26 cellular contexts compared by ENCODE assay signal in the genomic region with DNA sequence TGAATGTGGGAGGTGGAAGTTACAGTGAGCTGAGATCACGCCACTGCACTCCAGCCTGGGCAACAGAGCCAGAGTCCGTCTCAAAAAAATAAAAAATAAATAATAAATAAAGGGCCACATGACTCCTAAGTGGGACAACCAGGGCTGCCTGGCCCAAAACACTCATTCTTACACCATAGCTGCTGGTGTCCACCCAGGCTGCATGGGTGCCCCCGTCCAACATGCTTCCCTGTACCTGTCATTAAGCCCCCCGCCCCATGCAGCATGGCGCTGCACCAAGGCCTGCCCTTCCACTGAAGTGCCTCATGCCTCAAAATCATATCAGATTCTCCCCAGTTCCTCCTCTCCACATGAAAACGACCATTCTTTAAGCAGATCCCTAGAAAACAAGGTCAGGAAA. TPM values are rescaled to one million over a fixed set of nuclear protein-coding genes. Genes with fewer than 3 reads are reported as not detected.
DNase-seq lines count a peak whose midpoint lies in the region; ATAC-seq and TF ChIP-seq lines count a peak whose summit lies in the region.
"Had no signal": no experiment of that assay in that cellular context is flagged by ENCODE, and none has a peak within 500 bp of the region (broad histone marks: within the 10 kb centered on the region; RNA-seq: fewer than 3 reads in every experiment).

No MANE protein-coding gene starts in this region.

- CTCF ChIA-PET in activated naive CD4-positive, alpha-beta T cell treated with anti-CD3 and anti-CD28 coated beads for 36 hours (lab: Charles Lee) = interaction anchor here (0.6 kb wide), 1 partner anchor 1230 kb away, joined by 3 read pairs; no protein-coding TSS in a partner anchor
- CTCF ChIA-PET in activated CD8-positive, alpha-beta T cell treated with anti-CD3 and anti-CD28 coated beads, Interleukin-2, amount 10 ng/mL, durations not matched to agents 7 days and 5 days (lab: Charles Lee) = interaction anchor here (1.3 to 8.0 kb wide), 3 partner anchors 10 to 95 kb away, joined by 5 to 57 read pairs (median 9); partner anchors contain the start of gene HNRNPLL

- peaks cover 50% of the 10 kb centered on the region for H3K36me3 Mint-ChIP-seq in activated naive CD4-positive, alpha-beta T cell treated with anti-CD3 and anti-CD28 coated beads for 36 hours (ENCODE audit: low read depth)
- peaks cover 17 to 74% of the 10 kb centered on the region in 2 donors for H3K36me3 Mint-ChIP-seq in activated naive CD4-positive, alpha-beta T cell treated with anti-CD3 and anti-CD28 coated beads, Interleukin-2, amount 50 U/mL, for 72 hours
- H3K36me3 Mint-ChIP-seq in activated CD8-positive, alpha-beta T cell treated with anti-CD3 and anti-CD28 coated beads, Interleukin-2, amount 10 ng/mL, durations not matched to agents 7 days and 5 days (ENCODE audit: low read depth) = peaks cover 62% of the 10 kb centered on the region
- H3K36me3 Mint-ChIP-seq in progenitor cell of endocrine pancreas (ENCODE audit: insufficient read depth) = peaks cover 43% of the 10 kb centered on the region

- no peak overlapping the region for H3K4me3 ChIP-seq in MM.1S (ENCODE audit: low read length)
- H3K4me3 ChIP-seq: BLaER1, cardiac muscle cell, colonic mucosa had no signal

- no peaks in the 10 kb centered on the region for H3K9me3 ChIP-seq in MM.1S (replicated peaks; ENCODE audit: insufficient read depth, low read length)
- H3K9me3 ChIP-seq: BLaER1, colonic mucosa had no signal

- H3K4me1 ChIP-seq in MM.1S (ENCODE audit: low read length) = peaks cover 16% of the 10 kb centered on the region
- H3K4me1 ChIP-seq: BLaER1, colonic mucosa had no signal

- no peaks in the 10 kb centered on the region for H3K27me3 ChIP-seq in MM.1S (replicated peaks; ENCODE audit: insufficient read depth, low read length)
- H3K27me3 ChIP-seq: BLaER1, cardiac muscle cell, colonic mucosa had no signal

- no peaks in the 10 kb centered on the region for H4K20me1 ChIP-seq in MM.1S (ENCODE audit: insufficient read depth, low read length)
- H4K20me1 ChIP-seq: BLaER1 had no signal

- H3K79me2 ChIP-seq in MM.1S (ENCODE audit: low read length) = peaks cover 64% of the 10 kb centered on the region

- H3K4me3 Mint-ChIP-seq in activated naive CD4-positive, alpha-beta T cell treated with anti-CD3 and anti-CD28 coated beads for 36 hours = no peak overlapping the region
- no peak overlapping the region for H3K4me3 Mint-ChIP-seq in activated CD8-positive, alpha-beta T cell treated with anti-CD3 and anti-CD28 coated beads, Interleukin-2, amount 10 ng/mL, durations not matched to agents 7 days and 5 days
- H3K4me3 Mint-ChIP-seq in progenitor cell of endocrine pancreas (ENCODE audit: low read depth) = no peak overlapping the region
- H3K4me3 Mint-ChIP-seq: activated naive CD8-positive, alpha-beta T cell; nephron; stimulated activated naive B cell treated with anti-CD40 and anti-IgM and Interleukin-4, amounts not matched to agents 10 μg/mL and 1 μg/mL and 100 μg/mL, for 72 hours; WTC11 had no signal

- no peaks in the 10 kb centered on the region for H3K27me3 Mint-ChIP-seq in activated naive CD4-positive, alpha-beta T cell treated with anti-CD3 and anti-CD28 coated beads for 36 hours (ENCODE audit: low read depth)
- H3K27me3 Mint-ChIP-seq in activated CD8-positive, alpha-beta T cell treated with anti-CD3 and anti-CD28 coated beads, Interleukin-2, amount 10 ng/mL, durations not matched to agents 7 days and 5 days (ENCODE audit: low read depth) = no peaks in the 10 kb centered on the region
- H3K27me3 Mint-ChIP-seq in progenitor cell of endocrine pancreas = no peaks in the 10 kb centered on the region
- H3K27me3 Mint-ChIP-seq: activated naive CD8-positive, alpha-beta T cell; stimulated activated naive B cell treated with anti-CD40 and anti-IgM and Interleukin-4, amounts not matched to agents 10 μg/mL and 1 μg/mL and 100 μg/mL, for 72 hours had no signal

- peaks cover 8% of the 10 kb centered on the region for H3F3A ChIP-seq in MM.1S (ENCODE audit: insufficient read depth, low read length)

- no peak for TF ChIP-seq CTCF in MM.1S (IDR thresholded peaks at IDR 0.05; ENCODE audit: low read length)
- TF ChIP-seq CTCF in progenitor cell of endocrine pancreas (IDR thresholded peaks at IDR 0.05; ENCODE audit: unreplicated experiment) = no peak

- H3K4me2 ChIP-seq in MM.1S (ENCODE audit: low read depth, low read length) = no peak overlapping the region
- H3K4me2 ChIP-seq: BLaER1 had no signal

- H3K9me3 Mint-ChIP-seq in activated naive CD4-positive, alpha-beta T cell treated with anti-CD3 and anti-CD28 coated beads for 36 hours = no peaks in the 10 kb centered on the region
- peaks cover 0 to 11% of the 10 kb centered on the region in 2 donors for H3K9me3 Mint-ChIP-seq in activated naive CD4-positive, alpha-beta T cell treated with anti-CD3 and anti-CD28 coated beads, Interleukin-2, amount 50 U/mL, for 72 hours
- no peaks in the 10 kb centered on the region for H3K9me3 Mint-ChIP-seq in activated CD8-positive, alpha-beta T cell treated with anti-CD3 and anti-CD28 coated beads, Interleukin-2, amount 10 ng/mL, durations not matched to agents 7 days and 5 days (ENCODE audit: insufficient read depth)
- no peaks in the 10 kb centered on the region for H3K9me3 Mint-ChIP-seq in progenitor cell of endocrine pancreas (ENCODE audit: low read depth)
- H3K9me3 Mint-ChIP-seq: nephron; stimulated activated naive B cell treated with anti-CD40 and anti-IgM and Interleukin-4, amounts not matched to agents 10 μg/mL and 1 μg/mL and 100 μg/mL, for 72 hours; WTC11 had no signal

- ATAC-seq in activated naive CD4-positive, alpha-beta T cell treated with anti-CD3 and anti-CD28 coated beads, Interleukin-2, amount 50 U/mL, for 72 hours = no peak
- ATAC-seq in activated CD8-positive, alpha-beta T cell treated with anti-CD3 and anti-CD28 coated beads, Interleukin-2, amount 10 ng/mL, durations not matched to agents 7 days and 5 days = no peak
- ATAC-seq in GM21717 (IDR thresholded peaks at IDR 0.05; ENCODE audit: unreplicated experiment) = no peak
- ATAC-seq: HCT116; stimulated activated naive B cell treated with anti-CD40 and anti-IgM and Interleukin-4, amounts not matched to agents 10 μg/mL and 1 μg/mL and 100 μg/mL, for 72 hours; WTC11 had no signal

- peak overlapping the region; percentile 20; the same call in 1 of the 2 replicates for H3K27ac ChIP-seq in MM.1S (ENCODE audit: low read length)
- H3K27ac ChIP-seq: BLaER1, cardiac muscle cell, colonic mucosa had no signal

- DNase-seq in activated naive CD4-positive, alpha-beta T cell treated with anti-CD3 and anti-CD28 coated beads for 36 hours = no peak
- no peak for DNase-seq in activated naive CD4-positive, alpha-beta T cell treated with anti-CD3 and anti-CD28 coated beads, Interleukin-2, amount 50 U/mL, for 72 hours (ENCODE audit: low spot score in 2 of 2)
- no peak for DNase-seq in MM.1S
- DNase-seq in activated CD8-positive, alpha-beta T cell treated with anti-CD3 and anti-CD28 coated beads, Interleukin-2, amount 10 ng/mL, durations not matched to agents 7 days and 5 days = no peak
- DNase-seq in progenitor cell of endocrine pancreas (ENCODE audit: low spot score, unreplicated experiment) = no peak
- DNase-seq in SK-N-DZ (ENCODE audit: low spot score) = no peak
- DNase-seq: activated T-cell treated with anti-CD3 and anti-CD28 coated beads, Interleukin-2, amount 50 U/mL, for 1 hour; colonic mucosa; effector CD4-positive, alpha-beta T cell; erythroblast; Kasumi-1; left colon; MV-4-11; NCI-H146; NCI-H2107; SIG-M5; stimulated activated naive B cell treated with anti-CD40 and anti-IgM and Interleukin-4, amounts not matched to agents 10 μg/mL and 1 μg/mL and 100 μg/mL, for 72 hours; substantia nigra; trophoblast cell had no signal

- H3K27ac Mint-ChIP-seq in activated naive CD4-positive, alpha-beta T cell treated with anti-CD3 and anti-CD28 coated beads for 36 hours = peak overlapping the region; percentile 3
- no peak overlapping the region for H3K27ac Mint-ChIP-seq in activated naive CD4-positive, alpha-beta T cell treated with anti-CD3 and anti-CD28 coated beads, Interleukin-2, amount 50 U/mL, for 72 hours
- peak overlapping the region; percentile 72 for H3K27ac Mint-ChIP-seq in activated CD8-positive, alpha-beta T cell treated with anti-CD3 and anti-CD28 coated beads, Interleukin-2, amount 10 ng/mL, durations not matched to agents 7 days and 5 days
- H3K27ac Mint-ChIP-seq in progenitor cell of endocrine pancreas = peak overlapping the region; percentile 14
- H3K27ac Mint-ChIP-seq: nephron; stimulated activated naive B cell treated with anti-CD40 and anti-IgM and Interleukin-4, amounts not matched to agents 10 μg/mL and 1 μg/mL and 100 μg/mL, for 72 hours; WTC11 had no signal

- no peak overlapping the region for H3K9ac ChIP-seq in MM.1S (ENCODE audit: low read length)
- H3K9ac ChIP-seq: BLaER1 had no signal

- intact Hi-C loops in activated naive CD4-positive, alpha-beta T cell treated with anti-CD3 and anti-CD28 coated beads for 36 hours (cut with micrococcal nuclease) = no loop called here

- peaks cover 5% of the 10 kb centered on the region for H3K36me3 ChIP-seq in MM.1S (replicated peaks; ENCODE audit: insufficient read depth, low read length)

- H2AFZ ChIP-seq in MM.1S (ENCODE audit: low read length) = no peak overlapping the region

- POLR2A ChIA-PET in activated CD8-positive, alpha-beta T cell treated with anti-CD3 and anti-CD28 coated beads, Interleukin-2, amount 10 ng/mL, durations not matched to agents 7 days and 5 days (lab: Charles Lee) = interaction anchor here (0.6 to 1.1 kb wide), 2 partner anchors 10 to 74 kb away, joined by 3 to 4 read pairs; partner anchors contain the start of gene SRSF7

- H3K9me2 ChIP-seq in MM.1S (replicated peaks; ENCODE audit: insufficient read depth, low read length) = no peaks in the 10 kb centered on the region

- H3K4me1 Mint-ChIP-seq in activated naive CD4-positive, alpha-beta T cell treated with anti-CD3 and anti-CD28 coated beads for 36 hours (ENCODE audit: low read depth) = peaks cover 36% of the 10 kb centered on the region
- H3K4me1 Mint-ChIP-seq in activated CD8-positive, alpha-beta T cell treated with anti-CD3 and anti-CD28 coated beads, Interleukin-2, amount 10 ng/mL, durations not matched to agents 7 days and 5 days (ENCODE audit: low read depth) = peaks cover 45% of the 10 kb centered on the region
- peaks cover 5% of the 10 kb centered on the region for H3K4me1 Mint-ChIP-seq in progenitor cell of endocrine pancreas (ENCODE audit: low read depth)
- H3K4me1 Mint-ChIP-seq: nephron; stimulated activated naive B cell treated with anti-CD40 and anti-IgM and Interleukin-4, amounts not matched to agents 10 μg/mL and 1 μg/mL and 100 μg/mL, for 72 hours had no signal

RNA-seq across cellular contexts. Expression of gene GALM, which starts 10.8 kb away (rescaled TPM):
- 10 to 100 TPM; 31.3 to 31.9 TPM for total RNA-seq in activated naive CD4-positive, alpha-beta T cell treated with anti-CD3 and anti-CD28 coated beads for 36 hours
- 10 to 100 TPM; 16.1 to 45.0 TPM for total RNA-seq in activated naive CD4-positive, alpha-beta T cell treated with anti-CD3 and anti-CD28 coated beads, Interleukin-2, amount 50 U/mL, for 72 hours
- 10 to 100 TPM; 27.6 TPM for total RNA-seq in activated CD8-positive, alpha-beta T cell treated with anti-CD3 and anti-CD28 coated beads, Interleukin-2, amount 10 ng/mL, durations not matched to agents 7 days and 5 days
- 40.2 and 46.3 TPM in 2 replicates for total RNA-seq in progenitor cell of endocrine pancreas
- polyA plus RNA-seq in SK-N-DZ (2014; cell fraction: cytosol; rRNA removed) = 9.1 and 14.8 TPM in 2 replicates
- polyA plus RNA-seq in SK-N-DZ (2014; cell fraction: nucleus; rRNA removed) = 0.50 and 5.3 TPM in 2 replicates

Comparison
In these comparisons a context has a peak if more than half of its experiments do, and no peak if none do; other contexts are left out.
1. H3K27ac Mint-ChIP-seq: peak in activated naive CD4-positive, alpha-beta T cell treated with anti-CD3 and anti-CD28 coated beads for 36 hours (single experiment), activated CD8-positive, alpha-beta T cell treated with anti-CD3 and anti-CD28 coated beads, Interleukin-2, amount 10 ng/mL, durations not matched to agents 7 days and 5 days (single experiment) and progenitor cell of endocrine pancreas (single experiment); none in activated naive CD4-positive, alpha-beta T cell treated with anti-CD3 and anti-CD28 coated beads, Interleukin-2, amount 50 U/mL, for 72 hours (0 of 2).